ENCODE assay signal across 13 cellular contexts in the genomic region with DNA sequence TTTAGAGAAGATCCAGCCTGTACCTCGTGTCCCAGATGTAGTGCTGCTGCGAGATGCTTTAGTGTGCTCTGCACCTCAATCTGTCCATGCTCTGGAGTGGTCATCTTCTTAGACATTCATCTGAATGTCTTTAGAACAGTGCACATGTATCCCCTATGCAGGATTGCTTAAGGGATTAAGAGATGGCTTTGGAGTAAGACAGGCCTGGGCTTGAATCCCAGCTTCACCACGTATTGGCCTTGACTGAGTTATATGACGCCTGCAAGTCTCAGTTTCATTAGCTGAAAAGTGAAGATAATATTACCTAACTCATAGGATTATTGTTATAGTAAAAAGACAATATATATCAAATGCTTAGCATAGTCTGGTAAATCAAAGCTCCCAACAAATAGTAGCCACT.
A peak's percentile ranks its signal among the peaks of the same experiment; 100 is the strongest.
DNase-seq lines count a peak whose midpoint lies in the region; FAIRE-seq and TF ChIP-seq lines count a peak whose summit lies in the region.
"Had no signal": no experiment of that assay in that cellular context is flagged by ENCODE, and none has a peak within 500 bp of the region (broad histone marks: within the 10 kb centered on the region; RNA-seq: fewer than 3 reads in every experiment).

No MANE protein-coding gene starts in this region.

- no peaks in the 10 kb centered on the region for H3K27me3 ChIP-seq in CD8-positive, alpha-beta memory T cell (ENCODE audit: insufficient read depth, low read length, poor library complexity, severe bottlenecking)
- H3K27me3 ChIP-seq in ovary = no peaks in the 10 kb centered on the region

- TF ChIP-seq EP300 in ovary (IDR thresholded peaks at IDR 0.05) = no peak

- peaks cover 52 to 80% (median 73%) of the 10 kb centered on the region in 3 donors for H3K4me1 Mint-ChIP-seq in CD8-positive, alpha-beta memory T cell

- no peak overlapping the region for H3K4me3 ChIP-seq in CD8-positive, alpha-beta memory T cell (ENCODE audit: low read length)
- H3K4me3 ChIP-seq in epithelial cell of esophagus (ENCODE audit: low read length) (no peak overlapping the region), ovary (no peak overlapping the region)

- H3K27ac ChIP-seq in CD8-positive, alpha-beta memory T cell (ENCODE audit: low read depth, low read length) = no peak overlapping the region
- H3K27ac ChIP-seq in KOPT-K1 (ENCODE audit: low read depth, low read length, poor library complexity, severe bottlenecking) = peak overlapping the region; percentile 58
- H3K27ac ChIP-seq in ovary = no peak overlapping the region

- DNase-seq in CD8-positive, alpha-beta memory T cell = no peak
- DNase-seq in GM19239 (ENCODE audit: insufficient read length, low spot score) (no peak), epithelial cell of esophagus (ENCODE audit: low read depth) (peak; percentile 89), D341Med (ENCODE audit: low spot score) (no peak), ovary (no peak), KBM-7 (no peak)
- DNase-seq: H9; KG1; NCI-H187 treated with DMSO at 0.1 percent for 48 hours; stimulated activated CD4-positive, alpha-beta T cell treated with anti-CD3 and anti-CD28 coated beads, Interleukin-2, amount 100 ng/mL, for 48 hours had no signal

- CTCF ChIA-PET in CD8-positive, alpha-beta memory T cell (lab: Charles Lee) = interaction anchor here (1.0 to 2.3 kb wide), 2 partner anchors 14 to 26 kb away, joined by 3 to 7 read pairs; no protein-coding TSS in a partner anchor

- FAIRE-seq in GM19239 (lab: Jason Lieb, UNC) = peak; percentile 33
- FAIRE-seq: astrocyte had no signal

- H3K4me1 ChIP-seq in CD8-positive, alpha-beta memory T cell (ENCODE audit: insufficient read depth, low read length) = peaks cover 47% of the 10 kb centered on the region
- peaks cover 2% of the 10 kb centered on the region for H3K4me1 ChIP-seq in ovary (ENCODE audit: insufficient read depth)

- no peaks in the 10 kb centered on the region for H3K9me3 Mint-ChIP-seq in CD8-positive, alpha-beta memory T cell
- H3K9me3 Mint-ChIP-seq: H9, mesothelial cell of epicardium had no signal

- no peaks in the 10 kb centered on the region for H3K9me3 ChIP-seq in CD8-positive, alpha-beta memory T cell (ENCODE audit: low read length)
- H3K9me3 ChIP-seq in KOPT-K1 (ENCODE audit: insufficient read depth, low read length, poor library complexity, severe bottlenecking) (no peaks in the 10 kb centered on the region), ovary (no peaks in the 10 kb centered on the region)

- intact Hi-C loops in ovary (cut with DNase I) = no loop called here

- no peak for TF ChIP-seq CTCF in epithelial cell of esophagus (IDR thresholded peaks at IDR 0.05; ENCODE audit: insufficient read depth, low read depth, low read length, missing control alignments)
- TF ChIP-seq CTCF in ovary (IDR thresholded peaks at IDR 0.05) = no peak

- peaks cover 0 to 2% of the 10 kb centered on the region in 2 donors for H3K27me3 Mint-ChIP-seq in CD8-positive, alpha-beta memory T cell

- peaks cover 34 to 87% (median 42%) of the 10 kb centered on the region in 3 donors for H3K36me3 Mint-ChIP-seq in CD8-positive, alpha-beta memory T cell

- POLR2A ChIA-PET in CD8-positive, alpha-beta memory T cell (lab: Charles Lee) = interaction anchor here (0.6 kb wide), 1 partner anchor 13 kb away, joined by 3 read pairs; no protein-coding TSS in a partner anchor

- peaks cover 25% of the 10 kb centered on the region for H3K36me3 ChIP-seq in CD8-positive, alpha-beta memory T cell (ENCODE audit: insufficient read depth, low read length)
- H3K36me3 ChIP-seq in KOPT-K1 (ENCODE audit: insufficient read depth, low read length) (peaks cover 58% of the 10 kb centered on the region), ovary (no peaks in the 10 kb centered on the region)

- TF ChIP-seq POLR2A in ovary (IDR thresholded peaks at IDR 0.05) = no peak

- H3K27ac Mint-ChIP-seq in CD8-positive, alpha-beta memory T cell = peak overlapping the region in 7 of 8 donors; percentile 22 to 95 (median 80)

- in situ Hi-C loops in KBM-7 (cut with MboI; ENCODE audit: low pct_unique_long_range_greater_than_20kb, low sequenced_read_pairs) = no loop called here

- peak overlapping the region in 2 of 7 donors; percentile 6 to 28 for H3K4me3 Mint-ChIP-seq in CD8-positive, alpha-beta memory T cell
- H3K4me3 Mint-ChIP-seq: H9, mesothelial cell of epicardium had no signal

- WGBS in ovary, 3 donors = 74 to 80% (median 78%) methylated on average over 4 of the region's 4 CpGs
